Comparison of ENCODE assay signal across 8 cellular contexts in the genomic region with DNA sequence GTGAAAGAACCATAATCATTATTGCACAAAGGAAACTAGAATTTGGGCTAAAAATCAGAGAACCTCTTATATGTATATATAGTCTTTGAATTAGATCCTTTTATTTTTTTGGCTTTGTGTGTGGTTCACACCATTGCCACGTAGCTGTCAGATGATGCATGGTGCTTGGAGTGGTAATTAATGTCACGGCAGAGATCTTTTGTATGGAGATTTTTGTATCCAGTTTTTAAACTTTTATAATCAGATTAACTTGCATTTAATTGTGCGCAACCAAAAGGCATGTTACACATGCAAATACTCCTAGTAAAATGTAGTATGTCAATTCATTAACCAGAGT. TPM values are rescaled to one million over a fixed set of nuclear protein-coding genes. Genes with fewer than 3 reads are reported as not detected.
A peak's percentile ranks its signal among the peaks of the same experiment; 100 is the strongest.
DNase-seq lines count a peak whose midpoint lies in the region; ATAC-seq and TF ChIP-seq lines count a peak whose summit lies in the region.

No MANE protein-coding gene starts in this region.

- H3K9ac ChIP-seq in IMR-90 (ENCODE audit: low read depth, low read length): peak overlapping the region; percentile 78; the same call in 1 of the 2 replicates

- peak overlapping the region; percentile 88 for H3K27ac Mint-ChIP-seq in Caco-2 (ENCODE audit: unreplicated experiment)

- peak overlapping the region; percentile 67; the same call in 1 of the 2 replicates for H3K56ac ChIP-seq in IMR-90 (ENCODE audit: extremely low read depth, insufficient read depth, low read length)

- H2BK20ac ChIP-seq in IMR-90 (ENCODE audit: low read depth, low read length): no peak overlapping the region

- H3K18ac ChIP-seq in IMR-90 (ENCODE audit: low read depth, low read length): no peak overlapping the region

- H4K20me1 ChIP-seq in IMR-90 (ENCODE audit: insufficient read depth, low read length): no peaks in the 10 kb centered on the region

- no peak for TF ChIP-seq POLR2A in IMR-90 (IDR thresholded peaks at IDR 0.05; ENCODE audit: low read depth, low read length)

- H4K91ac ChIP-seq in IMR-90 (ENCODE audit: insufficient read depth, low read depth, low read length): no peak overlapping the region

- peak overlapping the region; percentile 84 for H3K4me3 Mint-ChIP-seq in Caco-2 (ENCODE audit: unreplicated experiment)

- H3K4ac ChIP-seq in IMR-90 (ENCODE audit: low read depth, low read length): peak overlapping the region; percentile 86; the same call in 1 of the 2 replicates

- no peak for ATAC-seq in IMR-90 (ENCODE audit: low read depth)
- no peak for ATAC-seq in aorta (ENCODE audit: low FRiP score)
- ATAC-seq in HG02840 (IDR thresholded peaks at IDR 0.05; ENCODE audit: low FRiP score, unreplicated experiment): no peak

- no peak overlapping the region for H2BK120ac ChIP-seq in IMR-90 (ENCODE audit: low read depth, low read length)

- peak overlapping the region; percentile 96 for H3K4me2 ChIP-seq in IMR-90 (ENCODE audit: low read depth, low read length)

- DNase-seq in Caco-2 (no peak), IMR-90 (no peak), brain microvascular endothelial cell (no peak), lung microvascular endothelial cell (ENCODE audit: low read depth in 2 of 2) (peak; percentile 30 to 35), aorta (no peak), GM19240 (ENCODE audit: insufficient read length, low spot score) (no peak), RWPE1 (ENCODE audit: low spot score) (no peak)

- CTCF ChIA-PET in Caco-2 (lab: Charles Lee): interaction anchor here (1.4 to 2.0 kb wide), 3 partner anchors 12 to 402 kb away, joined by 3 to 25 read pairs (median 17); no protein-coding TSS in a partner anchor
- CTCF ChIA-PET in IMR-90 (lab: Yijun Ruan, JAX): interaction anchor here (0.9 to 2.6 kb wide), 4 partner anchors 9 to 264 kb away, joined by 3 to 11 read pairs (median 5); no protein-coding TSS in a partner anchor
- CTCF ChIA-PET in RWPE1 (lab: Yijun Ruan, JAX): interaction anchor here (0.6 to 3.1 kb wide), 4 partner anchors 13 to 316 kb away, joined by 3 to 6 read pairs (median 4); no protein-coding TSS in a partner anchor

- no peak overlapping the region for H2AK9ac ChIP-seq in IMR-90 (replicated peaks; ENCODE audit: low read depth, low read length, poor library complexity)

- peak overlapping the region; percentile 65; the same call in 1 of the 2 replicates for H3K23ac ChIP-seq in IMR-90 (ENCODE audit: low read depth, low read length)

- H3K36me3 Mint-ChIP-seq in Caco-2 (ENCODE audit: insufficient read depth, unreplicated experiment): no peaks in the 10 kb centered on the region

- H4K8ac ChIP-seq in IMR-90 (ENCODE audit: low read depth in 2 of 2, low read length in 2 of 2): peak overlapping the region in 1 of 2 experiments; percentile 91; a peak in 2 of 4 replicates

- peaks cover 17 to 23% of the 10 kb centered on the region in 2 experiments for H3K79me1 ChIP-seq in IMR-90 (ENCODE audit: low read depth in 1 of 2, low read length in 2 of 2)

- no peak for TF ChIP-seq RAD21 in IMR-90 (IDR thresholded peaks at IDR 0.05; ENCODE audit: low read length)

- no peaks in the 10 kb centered on the region; the same call in 1 of the 2 replicates for H3K36me3 ChIP-seq in Caco-2 (ENCODE audit: control insufficient read depth, insufficient read depth, low read length)
- no peaks in the 10 kb centered on the region for H3K36me3 ChIP-seq in IMR-90 (ENCODE audit: control insufficient read depth, insufficient read depth, low read length)
- peaks cover 4% of the 10 kb centered on the region for H3K36me3 ChIP-seq in brain microvascular endothelial cell (replicated peaks)
- no peaks in the 10 kb centered on the region for H3K36me3 ChIP-seq in aorta (ENCODE audit: control insufficient read depth in 1 of 2, insufficient read depth in 2 of 2, low read length in 1 of 2)

- no peak overlapping the region for H2AK5ac ChIP-seq in IMR-90 (ENCODE audit: low read depth, low read length)

- H3K9me3 ChIP-seq in Caco-2 (no peaks in the 10 kb centered on the region), IMR-90 (ENCODE audit: control insufficient read depth, insufficient read depth, low read length) (no peaks in the 10 kb centered on the region), aorta (ENCODE audit: control insufficient read depth, low read length) (no peaks in the 10 kb centered on the region)

- intact Hi-C loops in Caco-2 (cut with micrococcal nuclease; ENCODE audit: unreplicated experiment) (no loop called here), IMR-90 (cut with micrococcal nuclease) (no loop called here), aorta (cut with DNase I) (no loop called here)

- BruUV-seq in Caco-2 (replicated peaks; lab: Mats Ljungman, UMichigan) (TSS peak; percentile 49), IMR-90 (replicated peaks; lab: Mats Ljungman, UMichigan) (no TSS peak)

- H2AFZ ChIP-seq in IMR-90 (replicated peaks; ENCODE audit: low read length, poor library complexity): no peak overlapping the region

- H2BK15ac ChIP-seq in IMR-90 (ENCODE audit: low read depth, low read length): no peak overlapping the region

- H2BK5ac ChIP-seq in IMR-90 (ENCODE audit: low read depth, low read length, poor library complexity, severe bottlenecking): peak overlapping the region; percentile 83

- H3K4me3 ChIP-seq in Caco-2 (ENCODE audit: low read depth, low read length) (peak overlapping the region; percentile 79), IMR-90 (ENCODE audit: insufficient read depth, low read depth, low read length) (peak overlapping the region; percentile 80), brain microvascular endothelial cell (ENCODE audit: low read depth, low read length) (peak overlapping the region; percentile 90), aorta (ENCODE audit: low read length in 2 of 2) (peak overlapping the region; percentile 80 to 88)

- in situ Hi-C loops in IMR-90 (cut with MboI; ENCODE audit: low sequenced_read_pairs) (no loop called here), brain microvascular endothelial cell (cut with HindIII; ENCODE audit: low pct_ligation_motif_present, low sequenced_read_pairs) (no loop called here)

- H3K27ac ChIP-seq in IMR-90 (ENCODE audit: insufficient read depth, low read length) (no peak overlapping the region), brain microvascular endothelial cell (peak overlapping the region; percentile 60), aorta (ENCODE audit: low read depth in 1 of 2, low read length in 2 of 2) (no peak overlapping the region), RWPE1 (no peak overlapping the region)

- dilution Hi-C loops in IMR-90 (cut with HindIII; ENCODE audit: low sequenced_read_pairs, unreplicated experiment): no loop called here

- H3K4me1 ChIP-seq in Caco-2: no peaks in the 10 kb centered on the region; the same call in 1 of the 2 replicates
- peaks cover 4% of the 10 kb centered on the region; the same call in 1 of the 2 replicates for H3K4me1 ChIP-seq in IMR-90 (ENCODE audit: control insufficient read depth, insufficient read depth, low read length)
- H3K4me1 ChIP-seq in aorta (ENCODE audit: control insufficient read depth in 1 of 2, insufficient read depth in 2 of 2, low read length in 2 of 2): peaks cover 0 to 3% of the 10 kb centered on the region in 2 donors

- H3K27me3 Mint-ChIP-seq in Caco-2 (ENCODE audit: insufficient read depth, unreplicated experiment): no peaks in the 10 kb centered on the region

- POLR2A ChIA-PET in Caco-2 (lab: Charles Lee) (interaction anchor here (1.0 to 1.5 kb wide), 3 partner anchors 10 to 107 kb away, joined by 4 to 7 read pairs (median 7); a partner anchor contains a TSS), IMR-90 (lab: Charles Lee; ENCODE audit: unreplicated experiment) (no interaction called here), RWPE1 (lab: Yijun Ruan, JAX; ENCODE audit: low non-redundant PET) (no interaction called here)

- WGBS in IMR-90 (ENCODE audit: extremely low coverage in 2 of 2, insufficient read length in 1 of 2), 2 experiments: no CpG with 5 or more reads among the region's 3 CpGs
- WGBS in aorta, 2 donors: 29 to 30% methylated on average over 3 of the region's 3 CpGs

- no peaks in the 10 kb centered on the region for H3K9me1 ChIP-seq in IMR-90 (ENCODE audit: insufficient read depth, low read length)

- H3K27me3 ChIP-seq in Caco-2 (replicated peaks; ENCODE audit: control insufficient read depth, insufficient read depth, low read length) (no peaks in the 10 kb centered on the region), IMR-90 (ENCODE audit: control insufficient read depth, insufficient read depth, low read length) (no peaks in the 10 kb centered on the region), brain microvascular endothelial cell (replicated peaks) (no peaks in the 10 kb centered on the region), aorta (ENCODE audit: control insufficient read depth in 1 of 2, insufficient read depth in 2 of 2, low read length in 1 of 2) (no peaks in the 10 kb centered on the region)

- H3K14ac ChIP-seq in IMR-90 (replicated peaks; ENCODE audit: low read depth, low read length): peak overlapping the region; percentile 63; the same call in 1 of the 2 replicates

- TF ChIP-seq CTCF in Caco-2 (IDR thresholded peaks at IDR 0.05; ENCODE audit: insufficient read depth in 1 of 2, low read depth in 1 of 2, low read length in 1 of 2, severe bottlenecking in 1 of 2, unreplicated experiment in 1 of 2): no peak
- TF ChIP-seq CTCF in IMR-90 (conservative IDR thresholded peaks at IDR 0.05; ENCODE audit: low read depth, low read length): no peak
- TF ChIP-seq CTCF in brain microvascular endothelial cell (IDR thresholded peaks at IDR 0.05; ENCODE audit: low read depth, low read length, missing control alignments): no peak
- TF ChIP-seq CTCF in RWPE1 (conservative IDR thresholded peaks at IDR 0.05; ENCODE audit: low read depth): no peak

- H3K4me1 Mint-ChIP-seq in Caco-2 (ENCODE audit: low read depth, unreplicated experiment): peaks cover 7% of the 10 kb centered on the region

- no peak overlapping the region for H4K5ac ChIP-seq in IMR-90 (ENCODE audit: low read depth, low read length)

- no peaks in the 10 kb centered on the region for H3K9me3 Mint-ChIP-seq in Caco-2 (ENCODE audit: unreplicated experiment)

RNA-seq across cellular contexts. Expression of a gene that starts 0.8 kb away (rescaled TPM):
- total RNA-seq in Caco-2 (2022): 37.0 and 41.8 TPM in 2 replicates
- total RNA-seq in IMR-90 (2012; rRNA removed): 53.9 and 57.2 TPM in 2 replicates
- 17.7 and 24.7 TPM in 2 replicates for polyA plus RNA-seq in IMR-90 (2012; rRNA removed)
- 6.3 and 8.0 TPM in 2 replicates for polyA plus RNA-seq in IMR-90 (2012; cell fraction: cytosol; rRNA removed)
- polyA plus RNA-seq in IMR-90 (2012; cell fraction: nucleus; rRNA removed; ENCODE audit: low replicate concordance): 6.5 and 16.2 TPM in 2 replicates
- 18.3 TPM in 2 replicates for total RNA-seq in lung microvascular endothelial cell
- 10 to 100 TPM; 14.1 to 21.6 TPM for total RNA-seq in aorta
- 10 to 100 TPM in 1 of 2 donors, 1 to 10 TPM in 1; 8.6 to 11.7 TPM for polyA plus RNA-seq in aorta

RNA-seq across cellular contexts. Expression of a gene that starts 19.1 kb away (rescaled TPM):
- total RNA-seq in Caco-2 (2022) (not detected in 2 replicates), IMR-90 (2012; rRNA removed) (3.2 and 3.6 TPM in 2 replicates), lung microvascular endothelial cell (not detected in 2 replicates), aorta (not detected)
- polyA plus RNA-seq in IMR-90 (2012; rRNA removed) (7.7 TPM in 2 replicates), aorta (not detected)
- polyA plus RNA-seq in IMR-90 (2012; cell fraction: cytosol; rRNA removed): 2.9 and 5.0 TPM in 2 replicates
- 3.5 and 4.2 TPM in 2 replicates for polyA plus RNA-seq in IMR-90 (2012; cell fraction: nucleus; rRNA removed; ENCODE audit: low replicate concordance)

RNA-seq across cellular contexts. Expression of a gene that starts 54.9 kb away (rescaled TPM):
- 0.16 and 0.36 TPM in 2 replicates for total RNA-seq in Caco-2 (2022)
- not detected in 2 replicates for total RNA-seq in IMR-90 (2012; rRNA removed)
- polyA plus RNA-seq in IMR-90 (2012; rRNA removed): 0.07 TPM in 1 of 2 replicates, not detected in the other
- polyA plus RNA-seq in IMR-90 (2012; cell fraction: cytosol; rRNA removed): 0.02 TPM in 1 of 2 replicates, not detected in the other
- 0.05 and 0.09 TPM in 2 replicates for polyA plus RNA-seq in IMR-90 (2012; cell fraction: nucleus; rRNA removed; ENCODE audit: low replicate concordance)
- not detected in 2 replicates for total RNA-seq in lung microvascular endothelial cell
- total RNA-seq in aorta: not detected
- not detected for polyA plus RNA-seq in aorta

Comparison
In these comparisons a context has a peak if more than half of its experiments do, and no peak if none do; other contexts are left out.
1. DNase-seq: peak in lung microvascular endothelial cell (2 of 2); none in Caco-2 (0 of 2), IMR-90 (single experiment), brain microvascular endothelial cell (single experiment), aorta (0 of 2), GM19240 (single experiment) and RWPE1 (single experiment).
2. Peak in every context shown above with its lines, with median percentiles within 50 percentile points of each other: H3K4me3 ChIP-seq.